In genomic region chr3:39733804-39734203, GRCh38 we compare ENCODE assay signal across 11 cellular contexts.
"Had no signal": no experiment of that assay in that cellular context is flagged by ENCODE, and none has a peak within 500 bp of the region (broad histone marks: within the 10 kb centered on the region; RNA-seq: fewer than 3 reads in every experiment).

No MANE protein-coding gene starts in this region.

- H3K4me1 ChIP-seq: HAP-1 had no signal

- H3K9me3 Mint-ChIP-seq: GM23338, H9, HFFc6 had no signal

- H3K27ac ChIP-seq: GM23248 had no signal

- H3K27ac Mint-ChIP-seq: GM23338, H9, HFFc6 had no signal

- H3K36me3 ChIP-seq: HAP-1 had no signal

- DNase-seq: GM23248, GOT3, H7, H9, HCEC 1CT, HFFc6 had no signal

- FAIRE-seq: H1, H54 had no signal

- H3K9me3 ChIP-seq: HAP-1 had no signal

- H3K4me3 Mint-ChIP-seq: GM23338, H9, HFFc6 had no signal

- H3K4me2 ChIP-seq: GM23338 had no signal

- ATAC-seq: GM23338, HCT116 had no signal

- H3K4me1 Mint-ChIP-seq: GM23338, H9 had no signal

- H3K9ac ChIP-seq: GM23248 had no signal

- H2AFZ ChIP-seq: GM23248, GM23338 had no signal

- H3K4me3 ChIP-seq: GM23248, GM23338, HAP-1 had no signal
